2 cellular contexts compared by ENCODE assay signal in the genomic region with DNA sequence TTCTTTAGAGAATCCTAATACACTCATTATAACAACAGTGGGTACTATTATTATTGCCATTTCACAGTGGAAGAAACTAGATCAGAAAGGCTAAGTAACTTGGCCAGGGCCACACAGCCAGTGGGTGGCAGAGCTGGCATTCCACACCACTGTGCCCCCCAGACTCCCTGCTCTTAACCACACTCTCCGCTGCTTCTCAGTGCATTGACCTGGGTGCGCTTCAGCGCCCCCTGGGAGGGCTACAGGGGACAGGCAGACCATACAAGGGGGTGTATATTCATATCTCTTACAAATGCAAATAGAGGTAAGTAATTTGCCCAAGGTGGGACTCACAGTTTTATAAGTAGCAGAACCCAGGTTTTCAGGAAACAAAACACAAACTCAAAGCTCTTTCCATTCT.
TF ChIP-seq lines count a peak whose summit lies in the region.

No MANE protein-coding gene starts in this region.

TF ChIP-seq in WTC11, 78 proteins besides CTCF, POLR2A, EP300 and RAD21 (continued from another document):
- TF ChIP-seq, protein P1, sequence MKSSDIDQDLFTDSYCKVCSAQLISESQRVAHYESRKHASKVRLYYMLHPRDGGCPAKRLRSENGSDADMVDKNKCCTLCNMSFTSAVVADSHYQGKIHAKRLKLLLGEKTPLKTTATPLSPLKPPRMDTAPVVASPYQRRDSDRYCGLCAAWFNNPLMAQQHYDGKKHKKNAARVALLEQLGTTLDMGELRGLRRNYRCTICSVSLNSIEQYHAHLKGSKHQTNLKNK (CRISPR knock-in tag; IDR thresholded peaks at IDR 0.05), result no peak
- no peak for TF ChIP-seq OVOL2 (CRISPR knock-in tag; IDR thresholded peaks at IDR 0.05; ENCODE audit: borderline replicate concordance)

TF ChIP-seq in HepG2, 621 proteins besides CTCF, POLR2A, EP300 and RAD21 (continued from another document):
- TF ChIP-seq MAX (IDR thresholded peaks at IDR 0.05) (no peak), ZNF44 (CRISPR knock-in tag; IDR thresholded peaks at IDR 0.05) (no peak), ZNF768 (CRISPR knock-in tag; IDR thresholded peaks at IDR 0.05) (peak; percentile 88), ISX (CRISPR knock-in tag; conservative IDR thresholded peaks at IDR 0.05) (no peak)
